Comparison of ENCODE assay signal across 12 cellular contexts in the genomic region with DNA sequence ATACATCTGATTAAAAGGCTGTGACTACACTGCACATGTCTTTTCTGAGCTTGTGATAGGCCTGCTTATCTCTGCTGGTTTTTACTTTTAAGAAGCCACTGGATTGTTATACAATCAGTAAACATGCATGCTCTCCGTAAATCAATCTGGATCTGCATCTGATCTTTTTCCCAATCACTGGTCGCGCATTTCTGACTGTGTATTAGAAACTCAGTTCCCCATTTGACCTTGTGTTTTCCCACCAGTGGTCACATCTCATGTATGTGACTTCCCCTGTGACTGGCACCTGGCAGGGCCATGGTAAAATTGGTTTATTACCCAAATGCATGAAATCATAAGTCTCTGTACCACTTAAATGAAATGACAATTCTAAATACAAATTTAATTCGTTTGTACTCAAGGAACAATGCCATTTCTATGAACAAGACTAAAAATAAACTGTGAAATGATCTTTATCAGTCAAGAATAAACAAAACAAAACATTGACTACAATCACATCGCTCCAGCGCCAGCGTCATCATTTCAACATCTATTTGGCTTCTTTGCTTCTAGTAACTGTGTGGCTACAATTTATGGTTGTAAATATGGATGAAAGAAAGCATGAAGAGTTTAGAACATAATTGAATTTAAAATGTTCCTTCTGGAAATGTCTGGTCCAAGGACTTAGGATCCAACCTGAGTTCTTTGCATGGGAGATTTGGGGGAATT.
A peak's percentile ranks its signal among the peaks of the same experiment; 100 is the strongest.
DNase-seq lines count a peak whose midpoint lies in the region; ATAC-seq and TF ChIP-seq lines count a peak whose summit lies in the region.
"Had no signal": no experiment of that assay in that cellular context is flagged by ENCODE, and none has a peak within 500 bp of the region (broad histone marks: within the 10 kb centered on the region; RNA-seq: fewer than 3 reads in every experiment).

No MANE protein-coding gene starts in this region.

- DNase-seq in HCEC 1CT (peak; percentile 34), iris pigment epithelial cell (ENCODE audit: low read depth) (peak; percentile 72), 8988T (no peak)
- DNase-seq in stimulated activated naive B cell treated with anti-CD40 and anti-IgM and Interleukin-4, amounts not matched to agents 10 μg/mL and 1 μg/mL and 100 μg/mL, for 72 hours = peak; percentile 9
- DNase-seq: activated CD8-positive, alpha-beta memory T cell treated with anti-CD3 and anti-CD28 coated beads for 24 hours; activated gamma-delta T cell; NCI-H1092 treated with DMSO at 0.1 percent for 48 hours; NCI-H2171; SW 1271 had no signal

- no peak for TF ChIP-seq CTCF in VCaP (conservative IDR thresholded peaks at IDR 0.05)

- H3K9me3 Mint-ChIP-seq in stimulated activated naive B cell treated with anti-CD40 and anti-IgM and Interleukin-4, amounts not matched to agents 10 μg/mL and 1 μg/mL and 100 μg/mL, for 72 hours = peaks cover 0 to 1% of the 10 kb centered on the region in 2 donors

- H3K4me3 Mint-ChIP-seq in stimulated activated naive B cell treated with anti-CD40 and anti-IgM and Interleukin-4, amounts not matched to agents 10 μg/mL and 1 μg/mL and 100 μg/mL, for 72 hours = no peak overlapping the region

- ATAC-seq in stimulated activated naive B cell treated with anti-CD40 and anti-IgM and Interleukin-4, amounts not matched to agents 10 μg/mL and 1 μg/mL and 100 μg/mL, for 72 hours (replicated peaks) = peak; percentile 80 to 92
- ATAC-seq in GM19463 (IDR thresholded peaks at IDR 0.05; ENCODE audit: unreplicated experiment) (no peak), GM19395 (IDR thresholded peaks at IDR 0.05; ENCODE audit: unreplicated experiment) (no peak)

- H3K4me1 Mint-ChIP-seq in stimulated activated naive B cell treated with anti-CD40 and anti-IgM and Interleukin-4, amounts not matched to agents 10 μg/mL and 1 μg/mL and 100 μg/mL, for 72 hours = peaks cover 14 to 26% of the 10 kb centered on the region in 2 donors

- no peaks in the 10 kb centered on the region for H3K36me3 Mint-ChIP-seq in stimulated activated naive B cell treated with anti-CD40 and anti-IgM and Interleukin-4, amounts not matched to agents 10 μg/mL and 1 μg/mL and 100 μg/mL, for 72 hours

- peak overlapping the region; percentile 63 for H3K27ac ChIP-seq in VCaP

- no peaks in the 10 kb centered on the region for H3K27me3 Mint-ChIP-seq in stimulated activated naive B cell treated with anti-CD40 and anti-IgM and Interleukin-4, amounts not matched to agents 10 μg/mL and 1 μg/mL and 100 μg/mL, for 72 hours

- H3K27ac Mint-ChIP-seq in stimulated activated naive B cell treated with anti-CD40 and anti-IgM and Interleukin-4, amounts not matched to agents 10 μg/mL and 1 μg/mL and 100 μg/mL, for 72 hours = no peak overlapping the region

Comparison
In these comparisons a context has a peak if more than half of its experiments do, and no peak if none do; other contexts are left out.
1. ATAC-seq: peak in stimulated activated naive B cell treated with anti-CD40 and anti-IgM and Interleukin-4, amounts not matched to agents 10 μg/mL and 1 μg/mL and 100 μg/mL, for 72 hours (2 of 2); none in GM19463 (single experiment) and GM19395 (single experiment).